Comparison of ENCODE assay signal across 15 cellular contexts in genomic region chr1:67970088-67970487, GRCh38.
A peak's percentile ranks its signal among the peaks of the same experiment; 100 is the strongest.
DNase-seq lines count a peak whose midpoint lies in the region; ATAC-seq, FAIRE-seq and TF ChIP-seq lines count a peak whose summit lies in the region.
"Had no signal": no experiment of that assay in that cellular context is flagged by ENCODE, and none has a peak within 500 bp of the region (broad histone marks: within the 10 kb centered on the region; RNA-seq: fewer than 3 reads in every experiment).

No MANE protein-coding gene starts in this region.

- no peaks in the 10 kb centered on the region for H3K27me3 ChIP-seq in HAP-1 (ENCODE audit: low read depth)
- H3K27me3 ChIP-seq: Peyer's patch had no signal

- peak; percentile 9 for DNase-seq in COLO829 (ENCODE audit: low spot score)
- peak; percentile 9 for DNase-seq in NCI-H460 (ENCODE audit: extremely low read depth, low read depth)
- peak; percentile 43 to 88 for DNase-seq in cardiac fibroblast (ENCODE audit: low read depth in 2 of 2)
- peak; percentile 89 for DNase-seq in kidney tubule cell (ENCODE audit: low spot score)
- no peak for DNase-seq in HAP-1 (ENCODE audit: low spot score in 2 of 2)
- no peak for DNase-seq in activated T-cell treated with anti-CD3 and anti-CD28 coated beads, Interleukin-2, amount 50 U/mL, for 4 hours
- no peak for DNase-seq in GM19239 (ENCODE audit: insufficient read length, low spot score)
- DNase-seq: effector memory CD8-positive, alpha-beta T cell; GDM1; NCI-H2171; Peyer's patch; posterior cingulate gyrus; stimulated activated naive CD4-positive, alpha-beta T cell treated with Interleukin-2 at 50 U/mL for 16 hours had no signal

- no peaks in the 10 kb centered on the region for H3K36me3 Mint-ChIP-seq in activated T-cell treated with anti-CD3 and anti-CD28 coated beads, Interleukin-2, amount 50 U/mL, for 4 hours (ENCODE audit: insufficient read depth)
- H3K36me3 Mint-ChIP-seq: mesothelial cell of epicardium had no signal

- H3K4me1 Mint-ChIP-seq in activated T-cell treated with anti-CD3 and anti-CD28 coated beads, Interleukin-2, amount 50 U/mL, for 4 hours (ENCODE audit: low read depth): no peaks in the 10 kb centered on the region

- ATAC-seq in HG02610 (IDR thresholded peaks at IDR 0.05; ENCODE audit: unreplicated experiment): no peak
- ATAC-seq in activated T-cell treated with anti-CD3 and anti-CD28 coated beads, Interleukin-2, amount 50 U/mL, for 4 hours: no peak
- ATAC-seq: effector memory CD8-positive, alpha-beta T cell had no signal

- peaks cover 5% of the 10 kb centered on the region for H3K27me3 Mint-ChIP-seq in activated T-cell treated with anti-CD3 and anti-CD28 coated beads, Interleukin-2, amount 50 U/mL, for 4 hours (ENCODE audit: low read depth)
- H3K27me3 Mint-ChIP-seq: effector memory CD8-positive, alpha-beta T cell had no signal

- in situ Hi-C loops in HAP-1 (cut with MboI; ENCODE audit: low sequenced_read_pairs): no loop called here

- no peaks in the 10 kb centered on the region for H3K4me1 ChIP-seq in HAP-1
- H3K4me1 ChIP-seq: Peyer's patch had no signal

- H3K4me3 Mint-ChIP-seq in activated T-cell treated with anti-CD3 and anti-CD28 coated beads, Interleukin-2, amount 50 U/mL, for 4 hours: no peak overlapping the region
- H3K4me3 Mint-ChIP-seq: effector memory CD8-positive, alpha-beta T cell; mesothelial cell of epicardium had no signal

- no peak for FAIRE-seq in GM19239 (lab: Jason Lieb, UNC)

- no peaks in the 10 kb centered on the region for H3K9me3 ChIP-seq in HAP-1
- H3K9me3 ChIP-seq: Peyer's patch had no signal

- TF ChIP-seq CTCF in cardiac fibroblast (IDR thresholded peaks at IDR 0.05; ENCODE audit: low read depth, low read length): no peak

- no peaks in the 10 kb centered on the region for H3K36me3 ChIP-seq in HAP-1 (replicated peaks)
- H3K36me3 ChIP-seq: Peyer's patch had no signal

- no peaks in the 10 kb centered on the region for H3K9me3 Mint-ChIP-seq in activated T-cell treated with anti-CD3 and anti-CD28 coated beads, Interleukin-2, amount 50 U/mL, for 4 hours

- no peak overlapping the region for H3K4me3 ChIP-seq in cardiac fibroblast (replicated peaks in 1 of 2; ENCODE audit: low read depth in 2 of 2, low read length in 2 of 2)
- H3K4me3 ChIP-seq in HAP-1: no peak overlapping the region
- H3K4me3 ChIP-seq: Peyer's patch had no signal

Comparison
In these comparisons a context has a peak if more than half of its experiments do, and no peak if none do; other contexts are left out.
1. DNase-seq: peak in COLO829 (single experiment), NCI-H460 (single experiment), cardiac fibroblast (2 of 2) and kidney tubule cell (single experiment); none in HAP-1 (0 of 2), activated T-cell treated with anti-CD3 and anti-CD28 coated beads, Interleukin-2, amount 50 U/mL, for 4 hours (single experiment) and GM19239 (single experiment).